In genomic region chr20:32762754-32763201, GRCh38 we compare ENCODE assay signal across 1 cellular context.
TF ChIP-seq lines count a peak whose summit lies in the region.

No MANE protein-coding gene starts in this region.

TF ChIP-seq in HepG2, 621 proteins besides CTCF, POLR2A, EP300 and RAD21 (continued from another document):
- TF ChIP-seq ZNF687 (CRISPR knock-in tag; IDR thresholded peaks at IDR 0.05) (no peak), EED (CRISPR knock-in tag; IDR thresholded peaks at IDR 0.05) (0 out of 2 replicates have a peak, but pooled peaks have one; percentile 34), NFE2L2 (IDR thresholded peaks at IDR 0.05; ENCODE audit: low read length) (no peak), ONECUT2 (CRISPR knock-in tag; IDR thresholded peaks at IDR 0.05) (no peak), TEAD2 (CRISPR knock-in tag; IDR thresholded peaks at IDR 0.05) (no peak), HOXA5 (CRISPR knock-in tag; IDR thresholded peaks at IDR 0.05) (peak; percentile 2; the same call in 1 of the 2 replicates), ZBTB20 (CRISPR knock-in tag; IDR thresholded peaks at IDR 0.05; ENCODE audit: borderline replicate concordance, low read depth) (peak; percentile 59; the same call in 1 of the 2 replicates), ZBTB34 (CRISPR knock-in tag; IDR thresholded peaks at IDR 0.05) (no peak), TAF1 (CRISPR knock-in tag; IDR thresholded peaks at IDR 0.05) (no peak), ZNF678 (CRISPR knock-in tag; IDR thresholded peaks at IDR 0.05) (no peak), KLF9 (CRISPR knock-in tag; IDR thresholded peaks at IDR 0.05; ENCODE audit: low read depth) (no peak), SKI (IDR thresholded peaks at IDR 0.05; ENCODE audit: partially characterized antibody) (no peak), HIVEP1 (CRISPR knock-in tag; IDR thresholded peaks at IDR 0.05) (peak; percentile 74), ZSCAN30 (CRISPR knock-in tag; IDR thresholded peaks at IDR 0.05) (no peak), ZBTB7B (CRISPR knock-in tag; IDR thresholded peaks at IDR 0.05) (0 out of 2 replicates have a peak, but pooled peaks have one; percentile 87), RELA (CRISPR knock-in tag; IDR thresholded peaks at IDR 0.05) (0 out of 2 replicates have a peak, but pooled peaks have one; percentile 35), ZNF746 (CRISPR knock-in tag; IDR thresholded peaks at IDR 0.05) (0 out of 2 replicates have a peak, but pooled peaks have one; percentile 43), ZNF598 (CRISPR knock-in tag; IDR thresholded peaks at IDR 0.05; ENCODE audit: borderline replicate concordance) (0 out of 2 replicates have a peak, but pooled peaks have one; percentile 24), RARA (CRISPR knock-in tag; IDR thresholded peaks at IDR 0.05) (no peak), GATAD1 (CRISPR knock-in tag; IDR thresholded peaks at IDR 0.05) (peak; percentile 3; the same call in 1 of the 2 replicates), ZKSCAN5 (CRISPR knock-in tag; IDR thresholded peaks at IDR 0.05) (0 out of 2 replicates have a peak, but pooled peaks have one; percentile 50), GTF2F1 (IDR thresholded peaks at IDR 0.05; ENCODE audit: low read length) (no peak), NFKB2 (CRISPR knock-in tag; IDR thresholded peaks at IDR 0.05; ENCODE audit: borderline replicate concordance) (peak; percentile 22; the same call in 1 of the 2 replicates), MXD1 (CRISPR knock-in tag; IDR thresholded peaks at IDR 0.05) (peak; percentile 12; the same call in 1 of the 2 replicates), ZNF33B (CRISPR knock-in tag; IDR thresholded peaks at IDR 0.05) (no peak), ZBTB7A (CRISPR knock-in tag; IDR thresholded peaks at IDR 0.05) (no peak), NPAS2 (CRISPR knock-in tag; IDR thresholded peaks at IDR 0.05; ENCODE audit: borderline replicate concordance) (no peak; the same call in 1 of the 2 replicates), ZNF776 (CRISPR knock-in tag; IDR thresholded peaks at IDR 0.05) (0 out of 2 replicates have a peak, but pooled peaks have one; percentile 18), ZNF276 (CRISPR knock-in tag; IDR thresholded peaks at IDR 0.05; ENCODE audit: low read depth) (no peak), KDM5B (CRISPR knock-in tag; IDR thresholded peaks at IDR 0.05; ENCODE audit: borderline replicate concordance) (0 out of 2 replicates have a peak, but pooled peaks have one; percentile 55), KLF16 (CRISPR knock-in tag; IDR thresholded peaks at IDR 0.05) (no peak), ZFX (CRISPR knock-in tag; IDR thresholded peaks at IDR 0.05; ENCODE audit: low read depth) (no peak), MTA1 (CRISPR knock-in tag; IDR thresholded peaks at IDR 0.05; ENCODE audit: borderline replicate concordance) (0 out of 2 replicates have a peak, but pooled peaks have one; percentile 47), ZNF674 (CRISPR knock-in tag; IDR thresholded peaks at IDR 0.05; ENCODE audit: low read depth) (no peak), ZEB1 (IDR thresholded peaks at IDR 0.05; ENCODE audit: insufficient replicate concordance, low read depth) (peak; percentile 17), ASH2L (IDR thresholded peaks at IDR 0.05; ENCODE audit: insufficient read length, low read depth, low read length) (peak; percentile 28), ETV5 (CRISPR knock-in tag; IDR thresholded peaks at IDR 0.05; ENCODE audit: borderline replicate concordance) (peak; percentile 6; the same call in 1 of the 2 replicates)
- TF ChIP-seq, protein P1, sequence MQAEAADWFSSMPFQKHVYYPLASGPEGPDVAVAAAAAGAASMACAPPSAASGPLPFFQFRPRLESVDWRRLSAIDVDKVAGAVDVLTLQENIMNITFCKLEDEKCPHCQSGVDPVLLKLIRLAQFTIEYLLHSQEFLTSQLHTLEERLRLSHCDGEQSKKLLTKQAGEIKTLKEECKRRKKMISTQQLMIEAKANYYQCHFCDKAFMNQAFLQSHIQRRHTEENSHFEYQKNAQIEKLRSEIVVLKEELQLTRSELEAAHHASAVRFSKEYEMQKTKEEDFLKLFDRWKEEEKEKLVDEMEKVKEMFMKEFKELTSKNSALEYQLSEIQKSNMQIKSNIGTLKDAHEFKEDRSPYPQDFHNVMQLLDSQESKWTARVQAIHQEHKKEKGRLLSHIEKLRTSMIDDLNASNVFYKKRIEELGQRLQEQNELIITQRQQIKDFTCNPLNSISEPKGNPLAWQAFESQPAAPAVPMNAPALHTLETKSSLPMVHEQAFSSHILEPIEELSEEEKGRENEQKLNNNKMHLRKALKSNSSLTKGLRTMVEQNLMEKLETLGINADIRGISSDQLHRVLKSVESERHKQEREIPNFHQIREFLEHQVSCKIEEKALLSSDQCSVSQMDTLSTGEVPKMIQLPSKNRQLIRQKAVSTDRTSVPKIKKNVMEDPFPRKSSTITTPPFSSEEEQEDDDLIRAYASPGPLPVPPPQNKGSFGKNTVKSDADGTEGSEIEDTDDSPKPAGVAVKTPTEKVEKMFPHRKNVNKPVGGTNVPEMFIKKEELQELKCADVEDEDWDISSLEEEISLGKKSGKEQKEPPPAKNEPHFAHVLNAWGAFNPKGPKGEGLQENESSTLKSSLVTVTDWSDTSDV (CRISPR knock-in tag; IDR thresholded peaks at IDR 0.05), result peak; percentile 95; the same call in 1 of the 2 replicates
- TF ChIP-seq, protein P2, sequence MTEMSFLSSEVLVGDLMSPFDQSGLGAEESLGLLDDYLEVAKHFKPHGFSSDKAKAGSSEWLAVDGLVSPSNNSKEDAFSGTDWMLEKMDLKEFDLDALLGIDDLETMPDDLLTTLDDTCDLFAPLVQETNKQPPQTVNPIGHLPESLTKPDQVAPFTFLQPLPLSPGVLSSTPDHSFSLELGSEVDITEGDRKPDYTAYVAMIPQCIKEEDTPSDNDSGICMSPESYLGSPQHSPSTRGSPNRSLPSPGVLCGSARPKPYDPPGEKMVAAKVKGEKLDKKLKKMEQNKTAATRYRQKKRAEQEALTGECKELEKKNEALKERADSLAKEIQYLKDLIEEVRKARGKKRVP (CRISPR knock-in tag; IDR thresholded peaks at IDR 0.05), result no peak
- TF ChIP-seq, protein P3, sequence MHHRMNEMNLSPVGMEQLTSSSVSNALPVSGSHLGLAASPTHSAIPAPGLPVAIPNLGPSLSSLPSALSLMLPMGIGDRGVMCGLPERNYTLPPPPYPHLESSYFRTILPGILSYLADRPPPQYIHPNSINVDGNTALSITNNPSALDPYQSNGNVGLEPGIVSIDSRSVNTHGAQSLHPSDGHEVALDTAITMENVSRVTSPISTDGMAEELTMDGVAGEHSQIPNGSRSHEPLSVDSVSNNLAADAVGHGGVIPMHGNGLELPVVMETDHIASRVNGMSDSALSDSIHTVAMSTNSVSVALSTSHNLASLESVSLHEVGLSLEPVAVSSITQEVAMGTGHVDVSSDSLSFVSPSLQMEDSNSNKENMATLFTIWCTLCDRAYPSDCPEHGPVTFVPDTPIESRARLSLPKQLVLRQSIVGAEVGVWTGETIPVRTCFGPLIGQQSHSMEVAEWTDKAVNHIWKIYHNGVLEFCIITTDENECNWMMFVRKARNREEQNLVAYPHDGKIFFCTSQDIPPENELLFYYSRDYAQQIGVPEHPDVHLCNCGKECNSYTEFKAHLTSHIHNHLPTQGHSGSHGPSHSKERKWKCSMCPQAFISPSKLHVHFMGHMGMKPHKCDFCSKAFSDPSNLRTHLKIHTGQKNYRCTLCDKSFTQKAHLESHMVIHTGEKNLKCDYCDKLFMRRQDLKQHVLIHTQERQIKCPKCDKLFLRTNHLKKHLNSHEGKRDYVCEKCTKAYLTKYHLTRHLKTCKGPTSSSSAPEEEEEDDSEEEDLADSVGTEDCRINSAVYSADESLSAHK (CRISPR knock-in tag; IDR thresholded peaks at IDR 0.05; ENCODE audit: borderline replicate concordance), result no peak
- TF ChIP-seq, protein P4, sequence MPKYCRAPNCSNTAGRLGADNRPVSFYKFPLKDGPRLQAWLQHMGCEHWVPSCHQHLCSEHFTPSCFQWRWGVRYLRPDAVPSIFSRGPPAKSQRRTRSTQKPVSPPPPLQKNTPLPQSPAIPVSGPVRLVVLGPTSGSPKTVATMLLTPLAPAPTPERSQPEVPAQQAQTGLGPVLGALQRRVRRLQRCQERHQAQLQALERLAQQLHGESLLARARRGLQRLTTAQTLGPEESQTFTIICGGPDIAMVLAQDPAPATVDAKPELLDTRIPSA (CRISPR knock-in tag; IDR thresholded peaks at IDR 0.05; ENCODE audit: borderline replicate concordance), result 0 out of 2 replicates have a peak, but pooled peaks have one; percentile 55
- TF ChIP-seq, protein P5, sequence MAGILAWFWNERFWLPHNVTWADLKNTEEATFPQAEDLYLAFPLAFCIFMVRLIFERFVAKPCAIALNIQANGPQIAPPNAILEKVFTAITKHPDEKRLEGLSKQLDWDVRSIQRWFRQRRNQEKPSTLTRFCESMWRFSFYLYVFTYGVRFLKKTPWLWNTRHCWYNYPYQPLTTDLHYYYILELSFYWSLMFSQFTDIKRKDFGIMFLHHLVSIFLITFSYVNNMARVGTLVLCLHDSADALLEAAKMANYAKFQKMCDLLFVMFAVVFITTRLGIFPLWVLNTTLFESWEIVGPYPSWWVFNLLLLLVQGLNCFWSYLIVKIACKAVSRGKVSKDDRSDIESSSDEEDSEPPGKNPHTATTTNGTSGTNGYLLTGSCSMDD (CRISPR knock-in tag; IDR thresholded peaks at IDR 0.05), result no peak
